In the genomic region with DNA sequence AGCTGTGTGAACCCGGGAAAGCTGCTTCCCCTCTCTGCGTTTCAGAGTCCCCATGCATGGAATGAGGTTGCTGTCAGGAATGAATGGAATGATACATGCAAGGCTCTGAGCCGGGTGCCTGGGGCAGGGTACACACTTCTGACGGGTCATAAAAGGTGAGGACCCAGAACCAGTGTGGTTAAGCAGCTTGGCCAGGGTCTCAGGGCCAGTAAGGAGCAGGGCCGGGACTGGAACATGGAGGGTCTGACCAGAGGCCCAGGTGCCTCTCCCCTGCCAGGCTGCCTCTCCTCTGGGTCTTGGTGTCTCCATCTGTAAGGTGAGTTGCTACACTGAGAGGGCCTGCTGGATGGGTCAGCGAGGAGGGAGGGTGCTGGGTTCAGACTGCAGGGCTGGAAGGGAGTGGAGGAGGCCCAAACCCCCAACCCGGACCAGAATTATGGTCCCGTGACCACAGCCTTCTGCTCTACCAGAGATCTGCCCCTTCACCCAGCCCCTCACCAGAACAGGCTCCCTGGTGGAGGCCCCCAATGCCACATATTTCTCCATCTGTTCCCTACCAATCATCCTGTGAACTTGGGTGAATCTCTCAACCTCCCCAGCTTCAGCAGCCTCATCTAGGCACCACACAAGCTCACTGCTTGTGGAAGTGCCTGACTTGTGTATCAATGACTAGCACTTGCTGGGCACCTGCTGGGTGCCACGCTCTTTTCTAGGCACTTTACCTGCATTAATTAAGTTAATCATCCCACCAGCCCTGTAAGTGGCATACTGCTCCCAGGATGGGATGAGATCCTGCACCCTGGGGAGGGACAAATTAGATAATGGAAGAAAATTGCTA, we compare ENCODE assay signal across 16 cellular contexts. TPM values are rescaled to one million over a fixed set of nuclear protein-coding genes. Genes with fewer than 3 reads are reported as not detected.
DNase-seq lines count a peak whose midpoint lies in the region; ATAC-seq and TF ChIP-seq lines count a peak whose summit lies in the region.
"Had no signal": no experiment of that assay in that cellular context is flagged by ENCODE, and none has a peak within 500 bp of the region (broad histone marks: within the 10 kb centered on the region; RNA-seq: fewer than 3 reads in every experiment).

No MANE protein-coding gene starts in this region.

- H3K4me1 ChIP-seq in Caco-2 (peaks cover 17% of the 10 kb centered on the region), neuronal stem cell (ENCODE audit: control insufficient read depth in 2 of 2, insufficient read depth in 1 of 2, low read depth in 1 of 2, low read length in 2 of 2) (peaks cover 3 to 8% of the 10 kb centered on the region in 2 donors)

- H2AK5ac ChIP-seq in neuronal stem cell (ENCODE audit: low read depth, low read length) = peak overlapping the region; percentile 19

- H4K91ac ChIP-seq in neuronal stem cell (ENCODE audit: low read depth, low read length, poor library complexity) = no peak overlapping the region

- ATAC-seq in GM21576 (IDR thresholded peaks at IDR 0.05; ENCODE audit: unreplicated experiment) (no peak), HG03521 (IDR thresholded peaks at IDR 0.05; ENCODE audit: unreplicated experiment) (no peak)
- ATAC-seq: activated CD4-positive, alpha-beta T cell treated with anti-CD3 and anti-CD28 coated beads for 36 hours had no signal

- H3K36me3 ChIP-seq in Caco-2 (ENCODE audit: control insufficient read depth, insufficient read depth, low read length) = no peaks in the 10 kb centered on the region
- H3K36me3 ChIP-seq in neuronal stem cell (replicated peaks in 1 of 2; ENCODE audit: control insufficient read depth in 2 of 2, insufficient read depth in 2 of 2, low read length in 2 of 2) = no peaks in the 10 kb centered on the region

- CTCF ChIA-PET in Caco-2 (lab: Charles Lee) = no interaction called here

- H3K27ac Mint-ChIP-seq in Caco-2 (ENCODE audit: unreplicated experiment) (peak overlapping the region; percentile 84), chondrocyte (ENCODE audit: unreplicated experiment) (peak overlapping the region; percentile 42)
- H3K27ac Mint-ChIP-seq: activated CD4-positive, alpha-beta T cell treated with anti-CD3 and anti-CD28 coated beads for 36 hours; activated naive CD4-positive, alpha-beta T cell treated with anti-CD3 and anti-CD28 coated beads, Interleukin-2, amount 50 U/mL, for 24 hours had no signal

- H3K4me1 Mint-ChIP-seq in Caco-2 (ENCODE audit: low read depth, unreplicated experiment) (peaks cover 22% of the 10 kb centered on the region), chondrocyte (ENCODE audit: low read depth) (peaks cover 6% of the 10 kb centered on the region)

- H3K27me3 Mint-ChIP-seq in Caco-2 (ENCODE audit: insufficient read depth, unreplicated experiment) (no peaks in the 10 kb centered on the region), chondrocyte (ENCODE audit: low read depth) (no peaks in the 10 kb centered on the region)
- H3K27me3 Mint-ChIP-seq: activated CD4-positive, alpha-beta T cell treated with anti-CD3 and anti-CD28 coated beads for 36 hours; activated naive CD4-positive, alpha-beta T cell treated with anti-CD3 and anti-CD28 coated beads, Interleukin-2, amount 50 U/mL, for 24 hours had no signal

- intact Hi-C loops in Caco-2 (cut with micrococcal nuclease; ENCODE audit: unreplicated experiment) = loop anchor here (5.0 kb wide), 1 partner anchor 33 kb away; no protein-coding TSS in a partner anchor

- no peak overlapping the region for H2BK5ac ChIP-seq in neuronal stem cell (ENCODE audit: low read length)

- H3K9ac ChIP-seq in neuronal stem cell (ENCODE audit: low read depth, low read length, poor library complexity) = peak overlapping the region; percentile 50

- no peak overlapping the region for H3K4me3 ChIP-seq in Caco-2 (ENCODE audit: low read depth, low read length)
- no peak overlapping the region for H3K4me3 ChIP-seq in neuronal stem cell (ENCODE audit: low read length in 2 of 2)

- no peak overlapping the region for H4K8ac ChIP-seq in neuronal stem cell (ENCODE audit: low read depth, low read length)

- no peak overlapping the region for H3K14ac ChIP-seq in neuronal stem cell (ENCODE audit: low read length)

- peak overlapping the region; percentile 65 for H3K4me3 Mint-ChIP-seq in Caco-2 (ENCODE audit: unreplicated experiment)
- no peak overlapping the region for H3K4me3 Mint-ChIP-seq in chondrocyte (ENCODE audit: unreplicated experiment)
- H3K4me3 Mint-ChIP-seq: activated CD4-positive, alpha-beta T cell treated with anti-CD3 and anti-CD28 coated beads for 36 hours; activated naive CD4-positive, alpha-beta T cell treated with anti-CD3 and anti-CD28 coated beads, Interleukin-2, amount 50 U/mL, for 24 hours had no signal

- H3K9me3 Mint-ChIP-seq in Caco-2 (ENCODE audit: unreplicated experiment) = no peaks in the 10 kb centered on the region
- H3K9me3 Mint-ChIP-seq in chondrocyte (ENCODE audit: low read depth) = no peaks in the 10 kb centered on the region
- H3K9me3 Mint-ChIP-seq: activated naive CD4-positive, alpha-beta T cell treated with anti-CD3 and anti-CD28 coated beads, Interleukin-2, amount 50 U/mL, for 24 hours had no signal

- H3K36me3 Mint-ChIP-seq in Caco-2 (ENCODE audit: insufficient read depth, unreplicated experiment) (no peaks in the 10 kb centered on the region), chondrocyte (ENCODE audit: low read depth) (no peaks in the 10 kb centered on the region)
- H3K36me3 Mint-ChIP-seq: activated naive CD4-positive, alpha-beta T cell treated with anti-CD3 and anti-CD28 coated beads, Interleukin-2, amount 50 U/mL, for 24 hours had no signal

- no peak overlapping the region for H3K27ac ChIP-seq in neuronal stem cell (replicated peaks; ENCODE audit: low read length)
- H3K27ac ChIP-seq: HL-60 had no signal

- TF ChIP-seq CTCF in Caco-2 (IDR thresholded peaks at IDR 0.05; ENCODE audit: insufficient read depth in 1 of 2, low read depth in 1 of 2, low read length in 1 of 2, severe bottlenecking in 1 of 2, unreplicated experiment in 1 of 2) = no peak
- no peak for TF ChIP-seq CTCF in chondrocyte (IDR thresholded peaks at IDR 0.05)

- H2BK120ac ChIP-seq in neuronal stem cell (ENCODE audit: low read depth, low read length) = peak overlapping the region; percentile 53

- POLR2A ChIA-PET in Caco-2 (lab: Charles Lee) = interaction anchor here (0.9 kb wide), 1 partner anchor 17 kb away, joined by 3 read pairs; no protein-coding TSS in a partner anchor

- DNase-seq in Caco-2 (peak; percentile 54 to 77), NCI-H1417 (lab: John Stamatoyannopoulos, UW) (peak in 2 of 3 experiments; percentile 49 to 81), chondrocyte (ENCODE audit: low spot score) (peak; percentile 65), neuronal stem cell (ENCODE audit: low spot score) (no peak)
- no peak for DNase-seq in stimulated activated CD4-positive, alpha-beta T cell treated with anti-CD3 and anti-CD28 coated beads, Interleukin-12 subunit alpha, Interleukin-12 subunit beta, amount 100 ng/mL, for 4 hours
- no peak for DNase-seq in activated CD4-positive, CD25-positive, alpha-beta regulatory T cell (lab: John Stamatoyannopoulos, UW)
- DNase-seq: activated CD4-positive, alpha-beta T cell treated with anti-CD3 and anti-CD28 coated beads for 36 hours; cortex of kidney; DND-41; NCI-H2171 treated with DMSO at 0.1 percent for 48 hours; stimulated activated CD4-positive, alpha-beta T cell treated with anti-CD3 and anti-CD28 coated beads, Interleukin-2, amount 100 ng/mL, for 48 hours; stimulated activated naive CD4-positive, alpha-beta T cell had no signal

- H3K79me1 ChIP-seq in neuronal stem cell (ENCODE audit: low read depth, low read length) = no peaks in the 10 kb centered on the region

- no peak overlapping the region for H2BK15ac ChIP-seq in neuronal stem cell (ENCODE audit: low read length)

- TSS peak; percentile 64 for BruUV-seq in Caco-2 (replicated peaks; lab: Mats Ljungman, UMichigan)

- H3K4me2 ChIP-seq in neuronal stem cell (ENCODE audit: insufficient read depth, low read length, poor library complexity, severe bottlenecking) = no peak overlapping the region

- peak overlapping the region; percentile 39 for H3K18ac ChIP-seq in neuronal stem cell (ENCODE audit: low read length)

- peak overlapping the region; percentile 23 for H3K23ac ChIP-seq in neuronal stem cell (ENCODE audit: low read depth, low read length, poor library complexity)

- H3K27me3 ChIP-seq in Caco-2 (replicated peaks; ENCODE audit: control insufficient read depth, insufficient read depth, low read length) (no peaks in the 10 kb centered on the region), neuronal stem cell (ENCODE audit: control insufficient read depth in 3 of 3, insufficient read depth in 3 of 3, low read depth in 1 of 3, low read length in 3 of 3) (peaks cover 0 to 17% (median 0%) of the 10 kb centered on the region in 3 experiments)

- H2BK12ac ChIP-seq in neuronal stem cell (ENCODE audit: low read length) = no peak overlapping the region

- H3K9me3 ChIP-seq in Caco-2 (no peaks in the 10 kb centered on the region), neuronal stem cell (replicated peaks in 1 of 2; ENCODE audit: control insufficient read depth in 2 of 2, insufficient read depth in 1 of 2, low read depth in 1 of 2, low read length in 2 of 2) (no peaks in the 10 kb centered on the region)

- WGBS in neuronal stem cell (ENCODE audit: extremely low coverage in 2 of 2, insufficient read length in 2 of 2, insufficient replicate concordance in 1 of 2), 2 donors = no CpG with 5 or more reads among the region's 9 CpGs

- H2AFZ ChIP-seq in neuronal stem cell (ENCODE audit: low read length) = no peak overlapping the region

- peak overlapping the region; percentile 32 for H3K4ac ChIP-seq in neuronal stem cell (ENCODE audit: low read length)

RNA-seq across cellular contexts. Expression of gene LRP8, which starts 16.2 kb away (rescaled TPM):
- total RNA-seq in Caco-2 (2022) (10.8 and 11.8 TPM in 2 replicates), chondrocyte (7.1 to 14.5 TPM (median 8.3 TPM) in 3 replicates)
- 23.6 TPM for polyA plus RNA-seq in neuronal stem cell (2013, experiment 1 of 2)
- polyA plus RNA-seq in neuronal stem cell (2013, experiment 2 of 2) = 22.6 TPM

Comparison
In these comparisons a context has a peak if more than half of its experiments do, and no peak if none do; other contexts are left out.
1. DNase-seq: peak in Caco-2 (2 of 2), NCI-H1417 (2 of 3) and chondrocyte (single experiment); none in neuronal stem cell (single experiment), stimulated activated CD4-positive, alpha-beta T cell treated with anti-CD3 and anti-CD28 coated beads, Interleukin-12 subunit alpha, Interleukin-12 subunit beta, amount 100 ng/mL, for 4 hours (single experiment) and activated CD4-positive, CD25-positive, alpha-beta regulatory T cell (0 of 4).